1 cellular context compared by ENCODE assay signal in genomic region chr6:156658186-156658585, GRCh38.
TF ChIP-seq lines count a peak whose summit lies in the region.

No MANE protein-coding gene starts in this region.

TF ChIP-seq in WTC11, 78 proteins besides CTCF, POLR2A, EP300 and RAD21 (continued from another document):
- TF ChIP-seq ARID4B (CRISPR knock-in tag; IDR thresholded peaks at IDR 0.05; ENCODE audit: borderline replicate concordance) (no peak), STAT6 (CRISPR knock-in tag; conservative IDR thresholded peaks at IDR 0.05; ENCODE audit: low read depth) (no peak), ZBTB21 (CRISPR knock-in tag; IDR thresholded peaks at IDR 0.05; ENCODE audit: borderline replicate concordance) (no peak)
